Comparison of ENCODE assay signal across 8 cellular contexts in the genomic region with DNA sequence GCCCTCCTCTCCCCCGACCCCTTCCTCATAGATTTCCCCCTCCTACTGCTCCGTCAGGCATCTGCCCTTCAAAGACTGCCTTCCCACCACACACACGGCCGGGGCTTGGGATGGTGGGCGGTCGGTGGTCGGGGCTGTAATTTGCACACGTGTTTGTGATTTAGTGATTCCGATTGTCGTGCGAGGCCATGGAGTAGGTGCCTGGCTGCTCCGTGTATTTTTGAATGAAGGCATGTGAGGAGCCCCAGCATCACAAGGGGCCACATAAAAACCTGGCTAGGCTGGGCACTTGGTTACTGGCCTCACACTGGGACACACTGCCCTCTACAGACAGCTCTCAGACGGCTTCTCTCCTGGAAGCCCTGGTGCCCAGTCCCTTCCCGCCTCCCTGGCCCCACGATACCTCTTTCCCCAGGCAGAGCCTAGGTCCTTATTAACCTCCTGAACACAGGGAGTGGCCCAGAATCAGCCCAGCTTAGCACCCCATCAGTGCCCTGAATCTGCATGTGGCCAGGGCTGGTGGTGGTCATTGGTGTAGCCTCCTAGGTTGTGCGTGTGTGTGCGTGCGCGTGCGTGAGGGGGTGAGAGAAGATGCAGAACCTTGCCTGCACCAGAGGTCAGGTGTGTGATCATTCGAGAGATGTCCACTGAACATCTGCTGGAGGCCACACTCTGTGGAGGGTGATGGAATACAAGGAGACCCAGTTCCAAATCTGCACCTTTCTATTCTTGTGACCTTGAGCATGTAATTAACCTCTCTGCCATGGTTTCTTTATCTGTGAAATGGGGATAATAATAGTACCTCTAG. TPM values are rescaled to one million over a fixed set of nuclear protein-coding genes. Genes with fewer than 3 reads are reported as not detected.
DNase-seq lines count a peak whose midpoint lies in the region; ATAC-seq lines count a peak whose summit lies in the region.

No MANE protein-coding gene starts in this region.

- H3K9me3 Mint-ChIP-seq in stimulated activated naive CD8-positive, alpha-beta T cell treated with anti-CD3 and anti-CD28 coated beads, Interleukin-15, Interleukin-2, amounts not matched to agents 100 ng/mL and 50 ng/mL, for 24 hours: no peaks in the 10 kb centered on the region

- H3K36me3 Mint-ChIP-seq in stimulated activated naive CD8-positive, alpha-beta T cell treated with anti-CD3 and anti-CD28 coated beads, Interleukin-15, Interleukin-2, amounts not matched to agents 100 ng/mL and 50 ng/mL, for 24 hours (ENCODE audit: low read depth): peaks cover 23% of the 10 kb centered on the region

- peak overlapping the region; percentile 96 for H3K27ac Mint-ChIP-seq in stimulated activated naive CD8-positive, alpha-beta T cell treated with anti-CD3 and anti-CD28 coated beads, Interleukin-15, Interleukin-2, amounts not matched to agents 100 ng/mL and 50 ng/mL, for 24 hours

- H3K4me1 ChIP-seq in mononuclear cell (ENCODE audit: insufficient read depth, low read length): peaks cover 61% of the 10 kb centered on the region

- peaks cover 2% of the 10 kb centered on the region for H3K27me3 Mint-ChIP-seq in stimulated activated naive CD8-positive, alpha-beta T cell treated with anti-CD3 and anti-CD28 coated beads, Interleukin-15, Interleukin-2, amounts not matched to agents 100 ng/mL and 50 ng/mL, for 24 hours

- ATAC-seq in esophagus mucosa: peak; percentile 58
- ATAC-seq in GM19023 (IDR thresholded peaks at IDR 0.05; ENCODE audit: unreplicated experiment): no peak

- peak overlapping the region; percentile 76 for H3K4me3 ChIP-seq in mononuclear cell (ENCODE audit: low read length)

- no peaks in the 10 kb centered on the region for H3K9me3 ChIP-seq in mononuclear cell (ENCODE audit: low read depth, low read length)

- peaks cover 45% of the 10 kb centered on the region for H3K4me1 Mint-ChIP-seq in stimulated activated naive CD8-positive, alpha-beta T cell treated with anti-CD3 and anti-CD28 coated beads, Interleukin-15, Interleukin-2, amounts not matched to agents 100 ng/mL and 50 ng/mL, for 24 hours (ENCODE audit: low read depth)

- peak; percentile 63 for DNase-seq in CMK (ENCODE audit: low read depth)
- peak in 70 of 76 experiments; percentile 20 to 83 (median 62) for DNase-seq in HUDEP-2 (lab: John Stamatoyannopoulos, UW; ENCODE audit: unreplicated experiment in 76 of 76)
- DNase-seq in NOMO-1 treated with DMSO at 0.1 percent for 48 hours (lab: John Stamatoyannopoulos, UW; ENCODE audit: unreplicated experiment): peak; percentile 64
- peak; percentile 62 for DNase-seq in activated T-cell treated with anti-CD3 and anti-CD28 coated beads, Interleukin-2, amount 50 U/mL, for 1 hour

- H3K27me3 ChIP-seq in mononuclear cell (ENCODE audit: insufficient read depth, low read length): peaks cover 4% of the 10 kb centered on the region

- H3K4me3 Mint-ChIP-seq in stimulated activated naive CD8-positive, alpha-beta T cell treated with anti-CD3 and anti-CD28 coated beads, Interleukin-15, Interleukin-2, amounts not matched to agents 100 ng/mL and 50 ng/mL, for 24 hours: peak overlapping the region; percentile 96

RNA-seq across cellular contexts. Expression of a gene that starts 1.3 kb away (rescaled TPM):
- 2.8 TPM for total RNA-seq in esophagus mucosa
- total RNA-seq in mononuclear cell: 41.2 TPM

RNA-seq across cellular contexts. Expression of a gene that starts 11.8 kb away (rescaled TPM):
- not detected for total RNA-seq in esophagus mucosa
- total RNA-seq in mononuclear cell: not detected

RNA-seq across cellular contexts. Expression of a gene that starts 16.1 kb away (rescaled TPM):
- not detected for total RNA-seq in esophagus mucosa
- total RNA-seq in mononuclear cell: not detected

RNA-seq across cellular contexts. Expression of a gene that starts 18.9 kb away (rescaled TPM):
- total RNA-seq in esophagus mucosa (not detected), mononuclear cell (not detected)

RNA-seq across cellular contexts. Expression of a gene that starts 23.8 kb away (rescaled TPM):
- total RNA-seq in esophagus mucosa (not detected), mononuclear cell (not detected)

Comparison
In these comparisons a context has a peak if more than half of its experiments do, and no peak if none do; other contexts are left out.
1. RNA of a gene that starts 1.3 kb away (total RNA-seq): 41.2 TPM in mononuclear cell (single experiment); 2.8 TPM in esophagus mucosa (single experiment); every median in the first group is over 10 times any median in the second.
2. Peak in every context shown above with its lines, with median percentiles within 50 percentile points of each other: DNase-seq.